In the genomic region with DNA sequence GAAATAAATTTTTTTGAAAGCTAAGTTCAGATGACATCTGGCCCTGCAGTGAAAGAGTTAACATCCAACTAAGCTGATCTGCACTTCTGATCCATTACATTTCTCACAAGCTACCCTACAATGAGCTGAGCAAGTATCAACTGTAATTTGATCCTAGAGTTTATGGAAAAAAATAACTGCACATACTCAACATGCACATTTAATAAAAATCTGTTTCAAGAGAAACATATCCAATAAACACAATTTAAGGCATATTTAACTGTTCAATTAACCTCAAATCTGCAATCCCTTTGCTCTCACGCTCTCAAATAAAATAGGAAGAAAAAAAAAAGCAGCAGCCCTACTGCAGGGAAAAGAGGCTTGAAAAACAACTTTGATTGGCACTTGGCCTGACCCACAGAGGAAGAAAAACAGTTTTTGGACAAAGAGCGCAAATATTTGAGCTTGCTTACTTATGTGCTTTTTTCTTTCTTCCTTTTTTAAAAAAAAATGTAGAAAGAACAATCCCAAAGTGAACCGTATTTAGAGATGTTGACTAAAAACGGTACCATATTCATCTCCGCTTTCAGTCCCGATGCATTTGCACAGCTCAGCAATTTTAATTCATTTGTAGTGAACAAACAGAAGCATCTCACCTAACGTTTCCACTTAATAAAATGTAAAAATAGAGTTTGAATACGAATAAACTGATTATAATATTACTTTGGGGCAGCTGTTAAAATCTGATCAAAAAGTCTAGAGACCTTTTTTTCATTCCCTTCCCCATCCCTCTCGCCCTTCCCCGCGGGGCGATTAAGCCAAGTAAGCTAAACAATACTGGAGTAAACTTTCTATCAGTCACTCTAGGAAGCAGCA, we compare ENCODE assay signal across 8 cellular contexts. TPM values are rescaled to one million over a fixed set of nuclear protein-coding genes. Genes with fewer than 3 reads are reported as not detected.
A peak's percentile ranks its signal among the peaks of the same experiment; 100 is the strongest.
DNase-seq lines count a peak whose midpoint lies in the region; ATAC-seq and TF ChIP-seq lines count a peak whose summit lies in the region.

No MANE protein-coding gene starts in this region.

- in situ Hi-C loops in Caki2 (cut with HindIII; ENCODE audit: low pct_unique_long_range_greater_than_20kb, low sequenced_read_pairs): no loop called here

- H3K27me3 ChIP-seq in Loucy (ENCODE audit: insufficient read depth, low read length, poor library complexity, severe bottlenecking): no peaks in the 10 kb centered on the region

- no peak overlapping the region for H3K4me3 Mint-ChIP-seq in activated naive CD8-positive, alpha-beta T cell treated with anti-CD3 and anti-CD28 coated beads, Interleukin-2, amount 10 ng/mL, durations not matched to agents 7 days and 5 days

- H2AFZ ChIP-seq in Loucy (ENCODE audit: low read length): 0 out of 2 replicates have a peak overlapping the region, but pooled peaks have one; percentile 57

- H3K36me3 ChIP-seq in Loucy (ENCODE audit: insufficient read depth, low read length): no peaks in the 10 kb centered on the region

- H3K4me1 ChIP-seq in Loucy (ENCODE audit: insufficient read depth, low read length, poor library complexity, severe bottlenecking): peaks cover 56% of the 10 kb centered on the region

- H3K4me2 ChIP-seq in Loucy (ENCODE audit: low read depth, low read length, poor library complexity, severe bottlenecking): peak overlapping the region; percentile 73

- peaks cover 30% of the 10 kb centered on the region for H4K20me1 ChIP-seq in Loucy (ENCODE audit: insufficient read depth, low read length, poor library complexity, severe bottlenecking)

- H3F3A ChIP-seq in Loucy (ENCODE audit: low read depth): no peaks in the 10 kb centered on the region

- peak overlapping the region; percentile 82 for H3K9ac ChIP-seq in Loucy (ENCODE audit: low read depth, low read length, poor library complexity, severe bottlenecking)

- TF ChIP-seq CTCF in Loucy (conservative IDR thresholded peaks at IDR 0.05; ENCODE audit: low read length) (no peak), omental fat pad (IDR thresholded peaks at IDR 0.05) (no peak)

- H3K36me3 Mint-ChIP-seq in activated naive CD8-positive, alpha-beta T cell treated with anti-CD3 and anti-CD28 coated beads, Interleukin-2, amount 10 ng/mL, durations not matched to agents 7 days and 5 days: peaks cover 17% of the 10 kb centered on the region

- 0 out of 2 replicates have a peak, but pooled peaks cover 4% of the 10 kb centered on the region for H3K9me3 ChIP-seq in Loucy (ENCODE audit: insufficient read depth, low read depth, low read length)

- no peaks in the 10 kb centered on the region for H3K9me2 ChIP-seq in Loucy (replicated peaks; ENCODE audit: low read depth, low read length)

- peaks cover 30% of the 10 kb centered on the region for H3K4me1 Mint-ChIP-seq in activated naive CD8-positive, alpha-beta T cell treated with anti-CD3 and anti-CD28 coated beads, Interleukin-2, amount 10 ng/mL, durations not matched to agents 7 days and 5 days

- peak overlapping the region; percentile 98 for H3K4me3 ChIP-seq in Loucy (ENCODE audit: low read length, poor library complexity, severe bottlenecking)

- H3K27ac Mint-ChIP-seq in activated naive CD8-positive, alpha-beta T cell treated with anti-CD3 and anti-CD28 coated beads, Interleukin-2, amount 10 ng/mL, durations not matched to agents 7 days and 5 days: peak overlapping the region; percentile 84

- POLR2A ChIA-PET in activated naive CD8-positive, alpha-beta T cell treated with anti-CD3 and anti-CD28 coated beads, Interleukin-2, amount 10 ng/mL, durations not matched to agents 7 days and 5 days (lab: Charles Lee): interaction anchor here (0.5 to 4.7 kb wide), 12 partner anchors 9 to 1568 kb away, joined by 3 to 59 read pairs (median 3); a partner anchor contains a TSS

- H3K79me2 ChIP-seq in Loucy (ENCODE audit: insufficient read depth, low read length): peaks cover 63% of the 10 kb centered on the region

- DNase-seq in Caki2 (ENCODE audit: low read depth) (peak; percentile 12), inferior parietal cortex (ENCODE audit: extremely low spot score) (peak; percentile 66), cerebellum (ENCODE audit: low spot score) (no peak), omental fat pad (ENCODE audit: low spot score) (no peak)
- DNase-seq in activated naive CD8-positive, alpha-beta T cell treated with anti-CD3 and anti-CD28 coated beads, Interleukin-2, amount 10 ng/mL, durations not matched to agents 7 days and 5 days: no peak
- DNase-seq in stimulated activated CD8-positive, alpha-beta memory T cell treated with anti-CD3 and anti-CD28 coated beads, Interleukin-4, amount 100 ng/mL, for 48 hours: peak; percentile 29

- H3K9me3 Mint-ChIP-seq in activated naive CD8-positive, alpha-beta T cell treated with anti-CD3 and anti-CD28 coated beads, Interleukin-2, amount 10 ng/mL, durations not matched to agents 7 days and 5 days: no peaks in the 10 kb centered on the region

- peaks cover 3% of the 10 kb centered on the region for H3K27me3 Mint-ChIP-seq in activated naive CD8-positive, alpha-beta T cell treated with anti-CD3 and anti-CD28 coated beads, Interleukin-2, amount 10 ng/mL, durations not matched to agents 7 days and 5 days

- ATAC-seq in activated naive CD8-positive, alpha-beta T cell treated with anti-CD3 and anti-CD28 coated beads, Interleukin-2, amount 10 ng/mL, durations not matched to agents 7 days and 5 days (ENCODE audit: low read depth): no peak
- ATAC-seq in HG03432 (IDR thresholded peaks at IDR 0.05; ENCODE audit: unreplicated experiment) (no peak), omental fat pad (ENCODE audit: low FRiP score) (no peak)

RNA-seq across cellular contexts. Expression of a gene that starts 1.6 kb away (rescaled TPM):
- 0.67 and 2.1 TPM in 2 replicates for total RNA-seq in Caki2 (2014; rRNA removed; shearing (Covaris generic); ENCODE audit: low replicate concordance)
- 10 to 100 TPM; 45.4 to 48.8 TPM for total RNA-seq in activated naive CD8-positive, alpha-beta T cell treated with anti-CD3 and anti-CD28 coated beads, Interleukin-2, amount 10 ng/mL, durations not matched to agents 7 days and 5 days
- total RNA-seq in cerebellum (165 TPM), omental fat pad (10 to 100 TPM; 11.3 to 27.2 (median 19.4) TPM)

Comparison
In these comparisons a context has a peak if more than half of its experiments do, and no peak if none do; other contexts are left out.
1. DNase-seq: peak in Caki2 (single experiment), inferior parietal cortex (single experiment) and stimulated activated CD8-positive, alpha-beta memory T cell treated with anti-CD3 and anti-CD28 coated beads, Interleukin-4, amount 100 ng/mL, for 48 hours (single experiment); none in activated naive CD8-positive, alpha-beta T cell treated with anti-CD3 and anti-CD28 coated beads, Interleukin-2, amount 10 ng/mL, durations not matched to agents 7 days and 5 days (single experiment), cerebellum (single experiment) and omental fat pad (single experiment).